ENCODE assay signal across 1 cellular context in the genomic region with DNA sequence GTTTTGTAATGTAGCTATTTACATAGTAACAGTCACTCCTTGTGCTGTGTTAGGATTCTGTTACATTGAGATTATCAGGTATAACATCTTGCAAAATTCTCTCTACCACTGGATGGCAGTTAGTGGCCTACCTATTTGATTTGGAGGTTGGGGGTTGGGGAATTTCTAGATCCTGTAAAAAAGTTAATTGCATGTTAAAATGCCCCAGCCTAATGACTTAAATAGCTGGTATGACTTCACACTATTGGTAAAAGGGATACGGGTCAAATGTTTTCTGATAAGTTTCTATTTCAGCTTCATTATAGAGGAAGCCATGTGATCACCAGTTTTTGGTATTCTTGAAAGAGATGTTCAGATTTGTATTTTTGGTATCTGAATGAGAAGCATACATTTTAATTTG.
TF ChIP-seq lines count a peak whose summit lies in the region.

No MANE protein-coding gene starts in this region.

TF ChIP-seq in liver, 16 proteins besides CTCF, POLR2A, EP300 and RAD21 (continued from another document):
- TF ChIP-seq, protein P1, sequence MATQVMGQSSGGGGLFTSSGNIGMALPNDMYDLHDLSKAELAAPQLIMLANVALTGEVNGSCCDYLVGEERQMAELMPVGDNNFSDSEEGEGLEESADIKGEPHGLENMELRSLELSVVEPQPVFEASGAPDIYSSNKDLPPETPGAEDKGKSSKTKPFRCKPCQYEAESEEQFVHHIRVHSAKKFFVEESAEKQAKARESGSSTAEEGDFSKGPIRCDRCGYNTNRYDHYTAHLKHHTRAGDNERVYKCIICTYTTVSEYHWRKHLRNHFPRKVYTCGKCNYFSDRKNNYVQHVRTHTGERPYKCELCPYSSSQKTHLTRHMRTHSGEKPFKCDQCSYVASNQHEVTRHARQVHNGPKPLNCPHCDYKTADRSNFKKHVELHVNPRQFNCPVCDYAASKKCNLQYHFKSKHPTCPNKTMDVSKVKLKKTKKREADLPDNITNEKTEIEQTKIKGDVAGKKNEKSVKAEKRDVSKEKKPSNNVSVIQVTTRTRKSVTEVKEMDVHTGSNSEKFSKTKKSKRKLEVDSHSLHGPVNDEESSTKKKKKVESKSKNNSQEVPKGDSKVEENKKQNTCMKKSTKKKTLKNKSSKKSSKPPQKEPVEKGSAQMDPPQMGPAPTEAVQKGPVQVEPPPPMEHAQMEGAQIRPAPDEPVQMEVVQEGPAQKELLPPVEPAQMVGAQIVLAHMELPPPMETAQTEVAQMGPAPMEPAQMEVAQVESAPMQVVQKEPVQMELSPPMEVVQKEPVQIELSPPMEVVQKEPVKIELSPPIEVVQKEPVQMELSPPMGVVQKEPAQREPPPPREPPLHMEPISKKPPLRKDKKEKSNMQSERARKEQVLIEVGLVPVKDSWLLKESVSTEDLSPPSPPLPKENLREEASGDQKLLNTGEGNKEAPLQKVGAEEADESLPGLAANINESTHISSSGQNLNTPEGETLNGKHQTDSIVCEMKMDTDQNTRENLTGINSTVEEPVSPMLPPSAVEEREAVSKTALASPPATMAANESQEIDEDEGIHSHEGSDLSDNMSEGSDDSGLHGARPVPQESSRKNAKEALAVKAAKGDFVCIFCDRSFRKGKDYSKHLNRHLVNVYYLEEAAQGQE (IDR thresholded peaks at IDR 0.05): no peak
- TF ChIP-seq TAF1 (conservative IDR thresholded peaks at IDR 0.05) (no peak), FOXA2 (IDR thresholded peaks at IDR 0.05) (no peak), EGR1 (IDR thresholded peaks at IDR 0.05; ENCODE audit: low read depth in 2 of 2) (no peak), ATF3 (IDR thresholded peaks at IDR 0.05) (no peak)
